ENCODE assay signal across 21 cellular contexts in the genomic region with DNA sequence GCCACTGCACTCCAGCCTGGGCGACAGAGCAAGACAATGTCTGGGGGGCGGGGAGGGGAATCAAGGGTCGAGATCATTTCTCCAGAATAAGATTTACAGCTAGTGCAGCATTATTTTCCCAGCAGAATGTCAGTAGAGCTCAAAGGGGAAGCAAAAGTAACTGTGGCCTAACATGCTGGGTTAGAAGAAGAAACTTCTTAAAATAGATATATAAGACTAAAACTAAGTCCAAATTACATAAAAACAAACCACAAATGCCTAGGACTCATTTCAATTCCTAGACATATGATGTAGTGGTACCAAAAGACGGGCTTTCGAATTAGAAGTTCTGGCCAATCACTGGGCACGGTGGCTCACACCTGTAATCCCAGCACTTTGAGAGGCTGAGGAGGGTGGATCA.
A peak's percentile ranks its signal among the peaks of the same experiment; 100 is the strongest.
DNase-seq lines count a peak whose midpoint lies in the region; ATAC-seq lines count a peak whose summit lies in the region.
"Had no signal": no experiment of that assay in that cellular context is flagged by ENCODE, and none has a peak within 500 bp of the region (broad histone marks: within the 10 kb centered on the region; RNA-seq: fewer than 3 reads in every experiment).

No MANE protein-coding gene starts in this region.

- peaks cover 5 to 18% of the 10 kb centered on the region in 2 donors for H3K4me1 Mint-ChIP-seq in stimulated activated naive B cell treated with anti-CD40 and anti-IgM and Interleukin-4, amounts not matched to agents 10 μg/mL and 1 μg/mL and 100 μg/mL, for 72 hours

- peak overlapping the region; percentile 1 for H3K27ac Mint-ChIP-seq in stimulated activated naive B cell treated with anti-CD40 and anti-IgM and Interleukin-4, amounts not matched to agents 10 μg/mL and 1 μg/mL and 100 μg/mL, for 72 hours
- H3K27ac Mint-ChIP-seq: CD4-positive, alpha-beta T cell; T-helper 1 cell treated with Interleukin-12 subunit alpha and Interleukin-12 subunit beta and Interleukin-4 antibody, amounts not matched to agents 30 μg/mL and 1 μg/mL, for 36 hours had no signal

- no peaks in the 10 kb centered on the region for H3K9me3 Mint-ChIP-seq in stimulated activated naive B cell treated with anti-CD40 and anti-IgM and Interleukin-4, amounts not matched to agents 10 μg/mL and 1 μg/mL and 100 μg/mL, for 72 hours
- H3K9me3 Mint-ChIP-seq: CD4-positive, alpha-beta T cell; T-helper 1 cell treated with Interleukin-12 subunit alpha and Interleukin-12 subunit beta and Interleukin-4 antibody, amounts not matched to agents 30 μg/mL and 1 μg/mL, for 36 hours had no signal

- H3K36me3 Mint-ChIP-seq in stimulated activated naive B cell treated with anti-CD40 and anti-IgM and Interleukin-4, amounts not matched to agents 10 μg/mL and 1 μg/mL and 100 μg/mL, for 72 hours, result no peaks in the 10 kb centered on the region

- DNase-seq in SIG-M5 treated with dmso at 0.1 percent for 504 hours (lab: John Stamatoyannopoulos, UW; ENCODE audit: unreplicated experiment), result peak; percentile 78
- DNase-seq in SIG-M5 (lab: John Stamatoyannopoulos, UW), result no peak
- DNase-seq in NOMO-1 treated with DMSO at 0.1 percent for 48 hours (lab: John Stamatoyannopoulos, UW; ENCODE audit: unreplicated experiment), result peak; percentile 56
- no peak for DNase-seq in stimulated activated naive B cell treated with anti-CD40 and anti-IgM and Interleukin-4, amounts not matched to agents 10 μg/mL and 1 μg/mL and 100 μg/mL, for 72 hours
- no peak for DNase-seq in stimulated activated CD4-positive, alpha-beta T cell treated with anti-CD3 and anti-CD28 coated beads, Interleukin-12 subunit alpha, Interleukin-12 subunit beta, amount 100 ng/mL, for 4 hours
- DNase-seq in DMS79 treated with DMSO at 0.1 percent for 48 hours (lab: John Stamatoyannopoulos, UW), result no peak
- DNase-seq: 8988T; BE2C; Calu3; CD4-positive, alpha-beta T cell; DMS53; NCI-H1436; NCI-H2029; NCI-H2171; NCI-H446; NCI-H748 treated with DMSO at 0.1 percent for 48 hours; Peyer's patch; Right ventricle myocardium superior had no signal

- ATAC-seq in GM21723 (IDR thresholded peaks at IDR 0.05; ENCODE audit: unreplicated experiment) (peak; percentile 47), HG03432 (IDR thresholded peaks at IDR 0.05; ENCODE audit: unreplicated experiment) (no peak)
- peak; percentile 59 to 72 for ATAC-seq in stimulated activated naive B cell treated with anti-CD40 and anti-IgM and Interleukin-4, amounts not matched to agents 10 μg/mL and 1 μg/mL and 100 μg/mL, for 72 hours (replicated peaks)

- H3K27me3 Mint-ChIP-seq in stimulated activated naive B cell treated with anti-CD40 and anti-IgM and Interleukin-4, amounts not matched to agents 10 μg/mL and 1 μg/mL and 100 μg/mL, for 72 hours, result peaks cover 5 to 7% of the 10 kb centered on the region in 2 donors

- H3K4me3 Mint-ChIP-seq in stimulated activated naive B cell treated with anti-CD40 and anti-IgM and Interleukin-4, amounts not matched to agents 10 μg/mL and 1 μg/mL and 100 μg/mL, for 72 hours, result no peak overlapping the region
- H3K4me3 Mint-ChIP-seq: CD4-positive, alpha-beta T cell; T-helper 1 cell treated with Interleukin-12 subunit alpha and Interleukin-12 subunit beta and Interleukin-4 antibody, amounts not matched to agents 30 μg/mL and 1 μg/mL, for 36 hours had no signal

Comparison
In these comparisons a context has a peak if more than half of its experiments do, and no peak if none do; other contexts are left out.
1. DNase-seq: peak in SIG-M5 treated with dmso at 0.1 percent for 504 hours (single experiment) and NOMO-1 treated with DMSO at 0.1 percent for 48 hours (single experiment); none in SIG-M5 (single experiment), stimulated activated naive B cell treated with anti-CD40 and anti-IgM and Interleukin-4, amounts not matched to agents 10 μg/mL and 1 μg/mL and 100 μg/mL, for 72 hours (single experiment), stimulated activated CD4-positive, alpha-beta T cell treated with anti-CD3 and anti-CD28 coated beads, Interleukin-12 subunit alpha, Interleukin-12 subunit beta, amount 100 ng/mL, for 4 hours (single experiment) and DMS79 treated with DMSO at 0.1 percent for 48 hours (single experiment).